In the genomic region with DNA sequence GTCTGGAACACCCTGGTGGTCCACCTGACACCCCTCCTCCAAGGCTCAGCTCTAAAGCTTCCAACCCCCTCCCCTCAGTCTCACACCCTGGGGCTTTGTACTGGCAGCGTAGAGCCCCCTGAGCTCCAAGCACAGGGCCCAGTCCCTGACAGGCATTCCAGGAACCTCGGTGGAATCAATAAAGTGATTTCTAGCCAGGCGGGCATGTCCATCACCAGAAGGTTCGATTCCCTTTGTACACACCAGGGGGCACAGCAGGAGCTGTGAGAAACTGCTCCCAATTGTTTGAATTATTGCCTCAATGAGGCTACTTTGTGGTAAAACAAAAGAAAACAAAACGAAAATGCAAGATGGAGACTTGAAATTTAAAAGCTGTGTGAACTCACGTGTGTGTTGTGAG, we compare ENCODE assay signal across 8 cellular contexts. TPM values are rescaled to one million over a fixed set of nuclear protein-coding genes. Genes with fewer than 3 reads are reported as not detected.
DNase-seq lines count a peak whose midpoint lies in the region; ATAC-seq and TF ChIP-seq lines count a peak whose summit lies in the region.

No MANE protein-coding gene starts in this region.

- peak; percentile 66 for TF ChIP-seq CTCF in left ventricle myocardium inferior (IDR thresholded peaks at IDR 0.05; ENCODE audit: borderline replicate concordance)

- H3K36me3 ChIP-seq in left ventricle myocardium inferior: no peaks in the 10 kb centered on the region

- DNase-seq in NCI-H748 (lab: John Stamatoyannopoulos, UW; ENCODE audit: unreplicated experiment) (peak; percentile 7), NCI-H748 treated with DMSO at 0.1 percent for 48 hours (lab: John Stamatoyannopoulos, UW) (no peak), NCI-H146 treated with DMSO at 0.1 percent for 48 hours (lab: John Stamatoyannopoulos, UW; ENCODE audit: unreplicated experiment) (peak; percentile 17), left ventricle myocardium inferior (no peak), GOT3 (lab: John Stamatoyannopoulos, UW) (no peak)
- peak; percentile 34 for DNase-seq in activated T-helper 2 cell treated with anti-CD3 and anti-CD28 coated beads, Interferon-gamma antibody, Interleukin-2, Interleukin-4, amounts not matched to agents 10 μg/mL and 5 μg/mL and 100 μg/mL, durations not matched to agents 14 hours and 24 hours and 36 hours (ENCODE audit: low spot score)
- peak; percentile 48 for DNase-seq in stimulated activated CD4-positive, alpha-beta T cell treated with anti-CD3 and anti-CD28 coated beads, Interleukin-4, amount 100 ng/mL, for 1 hour

- no peak overlapping the region for H3K4me3 Mint-ChIP-seq in activated T-helper 2 cell treated with anti-CD3 and anti-CD28 coated beads, Interferon-gamma antibody, Interleukin-2, Interleukin-4, amounts not matched to agents 10 μg/mL and 5 μg/mL and 100 μg/mL, durations not matched to agents 14 hours and 24 hours and 36 hours (ENCODE audit: low read depth)

- no peaks in the 10 kb centered on the region for H3K9me3 ChIP-seq in left ventricle myocardium inferior (replicated peaks)

- H3K27ac ChIP-seq in left ventricle myocardium inferior (replicated peaks): no peak overlapping the region

- no peaks in the 10 kb centered on the region for H3K36me3 Mint-ChIP-seq in activated T-helper 2 cell treated with anti-CD3 and anti-CD28 coated beads, Interferon-gamma antibody, Interleukin-2, Interleukin-4, amounts not matched to agents 10 μg/mL and 5 μg/mL and 100 μg/mL, durations not matched to agents 14 hours and 24 hours and 36 hours (ENCODE audit: low read depth)

- no peak overlapping the region for H3K27ac Mint-ChIP-seq in activated T-helper 2 cell treated with anti-CD3 and anti-CD28 coated beads, Interferon-gamma antibody, Interleukin-2, Interleukin-4, amounts not matched to agents 10 μg/mL and 5 μg/mL and 100 μg/mL, durations not matched to agents 14 hours and 24 hours and 36 hours

- no peaks in the 10 kb centered on the region for H3K9me3 Mint-ChIP-seq in activated T-helper 2 cell treated with anti-CD3 and anti-CD28 coated beads, Interferon-gamma antibody, Interleukin-2, Interleukin-4, amounts not matched to agents 10 μg/mL and 5 μg/mL and 100 μg/mL, durations not matched to agents 14 hours and 24 hours and 36 hours

- H3K27me3 ChIP-seq in left ventricle myocardium inferior (ENCODE audit: low read depth): peaks cover 17% of the 10 kb centered on the region

- H3K27me3 Mint-ChIP-seq in activated T-helper 2 cell treated with anti-CD3 and anti-CD28 coated beads, Interferon-gamma antibody, Interleukin-2, Interleukin-4, amounts not matched to agents 10 μg/mL and 5 μg/mL and 100 μg/mL, durations not matched to agents 14 hours and 24 hours and 36 hours (ENCODE audit: low read depth): peaks cover 30% of the 10 kb centered on the region

- H3K4me3 ChIP-seq in left ventricle myocardium inferior: no peak overlapping the region

- ATAC-seq in GM18502 (IDR thresholded peaks at IDR 0.05; ENCODE audit: poor library complexity, unreplicated experiment): no peak

- intact Hi-C loops in activated T-helper 2 cell treated with anti-CD3 and anti-CD28 coated beads, Interferon-gamma antibody, Interleukin-2, Interleukin-4, amounts not matched to agents 10 μg/mL and 5 μg/mL and 100 μg/mL, durations not matched to agents 14 hours and 24 hours and 36 hours (cut with micrococcal nuclease): loop anchor here (2.0 kb wide), 1 partner anchor 114 kb away; no protein-coding TSS in a partner anchor
- intact Hi-C loops in left ventricle myocardium inferior (cut with micrococcal nuclease): loop anchor here (5.0 kb wide), 1 partner anchor 116 kb away; no protein-coding TSS in a partner anchor

- peaks cover 9% of the 10 kb centered on the region for H3K4me1 Mint-ChIP-seq in activated T-helper 2 cell treated with anti-CD3 and anti-CD28 coated beads, Interferon-gamma antibody, Interleukin-2, Interleukin-4, amounts not matched to agents 10 μg/mL and 5 μg/mL and 100 μg/mL, durations not matched to agents 14 hours and 24 hours and 36 hours (ENCODE audit: low read depth)

- H3K4me1 ChIP-seq in left ventricle myocardium inferior: no peaks in the 10 kb centered on the region

RNA-seq across cellular contexts. Expression of gene SMPD3, which starts 51.8 kb away (rescaled TPM):
- total RNA-seq in activated T-helper 2 cell treated with anti-CD3 and anti-CD28 coated beads, Interferon-gamma antibody, Interleukin-2, Interleukin-4, amounts not matched to agents 10 μg/mL and 5 μg/mL and 100 μg/mL, durations not matched to agents 14 hours and 24 hours and 36 hours: 0.07 and 0.25 TPM in 2 replicates
- total RNA-seq in left ventricle myocardium inferior: 0.16 TPM

Comparison
In these comparisons a context has a peak if more than half of its experiments do, and no peak if none do; other contexts are left out.
1. DNase-seq: peak in NCI-H748 (single experiment), NCI-H146 treated with DMSO at 0.1 percent for 48 hours (single experiment), activated T-helper 2 cell treated with anti-CD3 and anti-CD28 coated beads, Interferon-gamma antibody, Interleukin-2, Interleukin-4, amounts not matched to agents 10 μg/mL and 5 μg/mL and 100 μg/mL, durations not matched to agents 14 hours and 24 hours and 36 hours (single experiment) and stimulated activated CD4-positive, alpha-beta T cell treated with anti-CD3 and anti-CD28 coated beads, Interleukin-4, amount 100 ng/mL, for 1 hour (single experiment); none in NCI-H748 treated with DMSO at 0.1 percent for 48 hours (single experiment), left ventricle myocardium inferior (single experiment) and GOT3 (single experiment).